8 cellular contexts compared by ENCODE assay signal in genomic region chr6:141139461-141139860, GRCh38.
"Had no signal": no experiment of that assay in that cellular context is flagged by ENCODE, and none has a peak within 500 bp of the region (broad histone marks: within the 10 kb centered on the region; RNA-seq: fewer than 3 reads in every experiment).

No MANE protein-coding gene starts in this region.

- H3K27ac ChIP-seq: HL-60, KMS-11 had no signal

- DNase-seq: IMR-90, KBM-7, KG1 had no signal

- FAIRE-seq: HepG2, HTR-8/SVneo, K562 had no signal

- ATAC-seq: HepG2, K562 had no signal

- H3K4me3 ChIP-seq: K562 had no signal
